In genomic region chr3:185764168-185764988, GRCh38 we compare ENCODE assay signal across 12 cellular contexts.
A peak's percentile ranks its signal among the peaks of the same experiment; 100 is the strongest.
DNase-seq lines count a peak whose midpoint lies in the region; ATAC-seq, FAIRE-seq and TF ChIP-seq lines count a peak whose summit lies in the region.
"Had no signal": no experiment of that assay in that cellular context is flagged by ENCODE, and none has a peak within 500 bp of the region (broad histone marks: within the 10 kb centered on the region; RNA-seq: fewer than 3 reads in every experiment).

No MANE protein-coding gene starts in this region.

- no peaks in the 10 kb centered on the region for H3K79me2 ChIP-seq in GM12878 (ENCODE audit: control insufficient read depth, insufficient read depth, low read length)

- TF ChIP-seq POLR2A in GM12878 (IDR thresholded peaks at IDR 0.05; ENCODE audit: low read depth, low read length) (no peak), heart left ventricle (IDR thresholded peaks at IDR 0.05) (no peak)

- DNase-seq in GM03348 (ENCODE audit: low spot score) (peak; percentile 35), GM12878 (ENCODE audit: low read depth, low spot score) (no peak), heart left ventricle (no peak), retina (peak; percentile 48), HTR-8/SVneo (ENCODE audit: insufficient read length, low spot score) (no peak), NCI-H524 (lab: John Stamatoyannopoulos, UW) (no peak)
- no peak for DNase-seq in stimulated activated CD4-positive, alpha-beta T cell treated with anti-CD3 and anti-CD28 coated beads, Interleukin-2, amount 100 ng/mL, for 24 hours
- DNase-seq in activated CD4-positive, alpha-beta T cell treated with anti-CD3 and anti-CD28 coated beads, Interleukin-2, amount 50 U/mL, for 48 hours = no peak
- DNase-seq: NCI-H2107, SHP77 treated with DMSO at 0.1 percent for 48 hours had no signal

- H2AFZ ChIP-seq in GM12878 (ENCODE audit: control insufficient read depth, low read depth, low read length) = no peak overlapping the region

- no peak for TF ChIP-seq EP300 in GM12878 (IDR thresholded peaks at IDR 0.05; ENCODE audit: borderline replicate concordance in 1 of 2, control insufficient read depth in 1 of 2, low read depth in 2 of 2, low read length in 2 of 2)

- peaks cover 0 to 4% of the 10 kb centered on the region in 2 experiments; a peak in 3 of 4 replicates for H3K27me3 ChIP-seq in GM12878 (replicated peaks in 1 of 2; ENCODE audit: control insufficient read depth in 2 of 2, insufficient read depth in 2 of 2, low read length in 1 of 2)
- no peaks in the 10 kb centered on the region for H3K27me3 ChIP-seq in heart left ventricle

- ATAC-seq in GM12878 = peak; percentile 73
- peak; percentile 38 to 60 (median 44) for ATAC-seq in heart left ventricle
- ATAC-seq: HCT116 had no signal

- RAD21 ChIA-PET in GM12878 (lab: Charles Lee; ENCODE audit: unreplicated experiment) = interaction anchor here (0.6 to 1.4 kb wide), 5 partner anchors 19 to 155 kb away, joined by 3 to 4 read pairs (median 3); no protein-coding TSS in a partner anchor

- no peak overlapping the region for H3K4me2 ChIP-seq in GM12878 (ENCODE audit: control insufficient read depth, insufficient read depth)

- H3K4me1 ChIP-seq in GM12878 (ENCODE audit: control insufficient read depth, insufficient read depth, low read length) (no peaks in the 10 kb centered on the region), heart left ventricle (peaks cover 0 to 31% (median 21%) of the 10 kb centered on the region in 12 donors)

- intact Hi-C loops in GM12878 (cut with micrococcal nuclease; ENCODE audit: unreplicated experiment) (no loop called here), heart left ventricle (cut with DNase I) (loop anchor here in 4 of 10 donors (5.0 to 10.0 kb wide), 3 partner anchors 90 to 102 kb away; no protein-coding TSS in a partner anchor)

- CTCF ChIA-PET in GM12878 (lab: Yijun Ruan, JAX) = interaction anchor here (0.7 to 9.8 kb wide), 7 partner anchors 13 to 105 kb away, joined by 3 to 198 read pairs (median 4); no protein-coding TSS in a partner anchor

- H3K9me3 ChIP-seq in GM12878 (replicated peaks; ENCODE audit: control insufficient read depth, insufficient read depth, low read length) = no peaks in the 10 kb centered on the region
- no peaks in the 10 kb centered on the region for H3K9me3 ChIP-seq in heart left ventricle

- in situ Hi-C loops in GM12878 (cut with MboI) = no loop called here

- FAIRE-seq in GM12878 (lab: Jason Lieb, UNC) = no peak
- no peak for FAIRE-seq in HTR-8/SVneo (lab: Jason Lieb, UNC)

- SMC1A ChIA-PET in GM12878 (lab: Charles Lee; ENCODE audit: uncharacterized antibody, unreplicated experiment) = interaction anchor here (0.9 to 6.3 kb wide), 5 partner anchors 11 to 104 kb away, joined by 3 to 39 read pairs (median 9); no protein-coding TSS in a partner anchor

- no peaks in the 10 kb centered on the region for H4K20me1 ChIP-seq in GM12878 (ENCODE audit: control insufficient read depth, insufficient read depth)

- H3K4me3 ChIP-seq in GM12878 (no peak overlapping the region), heart left ventricle (peak overlapping the region in 7 of 12 donors; percentile 7 to 28 (median 22))

- BruUV-seq in GM12878 (replicated peaks; lab: Mats Ljungman, UMichigan) = no TSS peak

- H3K36me3 ChIP-seq in GM12878 (ENCODE audit: control insufficient read depth in 2 of 2, insufficient read depth in 2 of 2, low read length in 1 of 2) (no peaks in the 10 kb centered on the region), heart left ventricle (no peaks in the 10 kb centered on the region)

- TF ChIP-seq RAD21 in GM12878 (IDR thresholded peaks at IDR 0.05; ENCODE audit: insufficient read depth, low read depth, low read length) = no peak

- TF ChIP-seq CTCF in GM12878 (IDR thresholded peaks at IDR 0.05 in 2 of 3, conservative IDR thresholded peaks at IDR 0.05 in 1 of 3; ENCODE audit: control insufficient read depth in 2 of 3, extremely low read depth in 1 of 3, insufficient read depth in 1 of 3, low read depth in 3 of 3, low read length in 3 of 3) = no peak
- TF ChIP-seq CTCF in heart left ventricle (IDR thresholded peaks at IDR 0.05) = no peak

- no peak overlapping the region for H3K27ac ChIP-seq in GM12878 (ENCODE audit: control insufficient read depth, insufficient read depth)
- peak overlapping the region in 7 of 12 donors; percentile 7 to 44 (median 22) for H3K27ac ChIP-seq in heart left ventricle
- H3K27ac ChIP-seq: HL-60 had no signal

- POLR2A ChIA-PET in GM12878 (lab: Charles Lee) = interaction anchor here (0.6 to 1.0 kb wide), 2 partner anchors 13 to 38 kb away, joined by 3 to 5 read pairs; no protein-coding TSS in a partner anchor

- H3K9ac ChIP-seq in GM12878 (ENCODE audit: control insufficient read depth, insufficient read depth, low read length) = no peak overlapping the region

- 27% methylated on average over 6 of the region's 6 CpGs for WGBS in GM12878 (ENCODE audit: insufficient coverage, insufficient replicate concordance, low lambda C conversion rate, missing lambda C conversion rate)
- WGBS in heart left ventricle, 4 donors = 20 to 30% (median 23%) methylated on average over 6 of the region's 6 CpGs

TF ChIP-seq in GM12878, 131 proteins besides CTCF, POLR2A, EP300 and RAD21 (continues in another document):
- TF ChIP-seq ETV6 (conservative IDR thresholded peaks at IDR 0.05 in 1 of 2, IDR thresholded peaks at IDR 0.05 in 1 of 2; ENCODE audit: borderline replicate concordance in 1 of 2, low read depth in 1 of 2) (no peak), IRF3 (IDR thresholded peaks at IDR 0.05) (no peak), EZH2 (IDR thresholded peaks at IDR 0.05; ENCODE audit: borderline replicate concordance, control insufficient read depth, low read depth, low read length) (no peak), RB1 (IDR thresholded peaks at IDR 0.05; ENCODE audit: borderline replicate concordance) (no peak), CREB1 (IDR thresholded peaks at IDR 0.05; ENCODE audit: low read depth) (peak; percentile 71; the same call in 1 of the 2 replicates), SMC3 (IDR thresholded peaks at IDR 0.05; ENCODE audit: borderline replicate concordance, low read length) (no peak), EGR1 (IDR thresholded peaks at IDR 0.05; ENCODE audit: borderline replicate concordance in 1 of 2, low read depth in 2 of 2, low read length in 2 of 2) (no peak), MEF2B (IDR thresholded peaks at IDR 0.05; ENCODE audit: partially characterized antibody, poor library complexity, severe bottlenecking) (peak; percentile 13), RAD51 (IDR thresholded peaks at IDR 0.05) (no peak), PKNOX1 (IDR thresholded peaks at IDR 0.05) (peak; percentile 30; the same call in 1 of the 2 replicates)
- TF ChIP-seq, protein P1, sequence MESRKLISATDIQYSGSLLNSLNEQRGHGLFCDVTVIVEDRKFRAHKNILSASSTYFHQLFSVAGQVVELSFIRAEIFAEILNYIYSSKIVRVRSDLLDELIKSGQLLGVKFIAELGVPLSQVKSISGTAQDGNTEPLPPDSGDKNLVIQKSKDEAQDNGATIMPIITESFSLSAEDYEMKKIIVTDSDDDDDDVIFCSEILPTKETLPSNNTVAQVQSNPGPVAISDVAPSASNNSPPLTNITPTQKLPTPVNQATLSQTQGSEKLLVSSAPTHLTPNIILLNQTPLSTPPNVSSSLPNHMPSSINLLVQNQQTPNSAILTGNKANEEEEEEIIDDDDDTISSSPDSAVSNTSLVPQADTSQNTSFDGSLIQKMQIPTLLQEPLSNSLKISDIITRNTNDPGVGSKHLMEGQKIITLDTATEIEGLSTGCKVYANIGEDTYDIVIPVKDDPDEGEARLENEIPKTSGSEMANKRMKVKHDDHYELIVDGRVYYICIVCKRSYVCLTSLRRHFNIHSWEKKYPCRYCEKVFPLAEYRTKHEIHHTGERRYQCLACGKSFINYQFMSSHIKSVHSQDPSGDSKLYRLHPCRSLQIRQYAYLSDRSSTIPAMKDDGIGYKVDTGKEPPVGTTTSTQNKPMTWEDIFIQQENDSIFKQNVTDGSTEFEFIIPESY (IDR thresholded peaks at IDR 0.05) = no peak

Comparison
In these comparisons a context has a peak if more than half of its experiments do, and no peak if none do; other contexts are left out.
1. DNase-seq: peak in GM03348 (single experiment) and retina (single experiment); none in GM12878 (single experiment), heart left ventricle (0 of 5), HTR-8/SVneo (single experiment), NCI-H524 (0 of 2), stimulated activated CD4-positive, alpha-beta T cell treated with anti-CD3 and anti-CD28 coated beads, Interleukin-2, amount 100 ng/mL, for 24 hours (0 of 2) and activated CD4-positive, alpha-beta T cell treated with anti-CD3 and anti-CD28 coated beads, Interleukin-2, amount 50 U/mL, for 48 hours (0 of 2).